Comparison of ENCODE assay signal across 29 cellular contexts in genomic region chr10:71184402-71184801, GRCh38. TPM values are rescaled to one million over a fixed set of nuclear protein-coding genes. Genes with fewer than 3 reads are reported as not detected.
"Had no signal": no experiment of that assay in that cellular context is flagged by ENCODE, and none has a peak within 500 bp of the region (broad histone marks: within the 10 kb centered on the region; RNA-seq: fewer than 3 reads in every experiment).

No MANE protein-coding gene starts in this region.

- H2AFZ ChIP-seq: parathyroid adenoma had no signal

- H3K4me3 ChIP-seq: ovary, psoas muscle, skin epidermis, smooth muscle cell, spleen, suprapubic skin, testis, tibial artery, transverse colon, upper lobe of right lung, uterus had no signal

- H3K4me2 ChIP-seq: smooth muscle cell had no signal

- H3K9ac ChIP-seq: parathyroid adenoma had no signal

- H3K36me3 ChIP-seq: ovary, spleen, suprapubic skin, tibial artery, transverse colon, upper lobe of right lung, uterus had no signal

- ATAC-seq: naive thymus-derived CD8-positive, alpha-beta T cell; natural killer cell treated with Interleukin-12 subunit alpha and Interleukin-12 subunit beta and Interleukin-15 and Interleukin-18, amount 100 ng/mL, for 72 hours; psoas muscle; right cardiac atrium; sciatic nerve; stimulated activated memory B cell treated with anti-CD40 and anti-IgM and Interleukin-4, amounts not matched to agents 10 μg/mL and 1 μg/mL and 100 μg/mL, for 72 hours; stimulated activated naive CD8-positive, alpha-beta T cell treated with anti-CD3 and anti-CD28 coated beads, Interleukin-15, amount 100 ng/mL, for 72 hours; stimulated activated naive CD8-positive, alpha-beta T cell treated with anti-CD3 and anti-CD28 coated beads, Interleukin-15, Interleukin-2, amounts not matched to agents 100 U/mL and 50 U/mL, for 24 hours; upper lobe of right lung had no signal

- H3K27me3 ChIP-seq: ovary, testis, tibial artery, transverse colon, upper lobe of right lung, uterus had no signal

- DNase-seq: naive thymus-derived CD8-positive, alpha-beta T cell; nephron progenitor cell; occipital lobe; ovary; posterior cingulate gyrus; psoas muscle; right cardiac atrium; spleen; stimulated activated CD4-positive, alpha-beta T cell treated with anti-CD3 and anti-CD28 coated beads, Interleukin-12 subunit alpha, Interleukin-12 subunit beta, amount 100 ng/mL, for 4 hours; stimulated activated CD4-positive, alpha-beta T cell treated with anti-CD3 and anti-CD28 coated beads, Interleukin-1b, Interleukin-23, amount 100 ng/mL, for 48 hours; stimulated activated CD4-positive, alpha-beta T cell treated with anti-CD3 and anti-CD28 coated beads, Interleukin-4, amount 100 ng/mL, for 1 hour; stimulated activated CD4-positive, alpha-beta T cell treated with anti-CD3 and anti-CD28 coated beads, Interleukin-4, amount 100 ng/mL, for 4 hours; stimulated activated CD8-positive, alpha-beta memory T cell treated with anti-CD3 and anti-CD28 coated beads, Interleukin-4, amount 100 ng/mL, for 48 hours; stimulated activated naive CD4-positive, alpha-beta T cell; stimulated activated naive CD8-positive, alpha-beta T cell treated with anti-CD3 and anti-CD28 coated beads, Interleukin-15, amount 100 ng/mL, for 72 hours; stimulated activated naive CD8-positive, alpha-beta T cell treated with anti-CD3 and anti-CD28 coated beads, Interleukin-15, Interleukin-2, amounts not matched to agents 100 U/mL and 50 U/mL, for 24 hours; substantia nigra; testis; tibial artery; transverse colon; upper lobe of right lung; uterus had no signal

- H3K27ac ChIP-seq: ovary, parathyroid adenoma, psoas muscle, skin epidermis, spleen, suprapubic skin, testis, tibial artery, transverse colon, upper lobe of right lung, uterus had no signal

- H3K9me3 ChIP-seq: ovary, psoas muscle, spleen, suprapubic skin, testis, tibial artery, transverse colon, upper lobe of right lung, uterus had no signal

- H3K4me1 ChIP-seq: parathyroid adenoma, suprapubic skin, transverse colon had no signal

- H3K79me2 ChIP-seq: parathyroid adenoma had no signal

RNA-seq across cellular contexts. Expression of gene UNC5B, which starts 28.0 kb away (rescaled TPM):
- total RNA-seq: naive thymus-derived CD8-positive, alpha-beta T cell had no signal
